Comparison of ENCODE assay signal across 29 cellular contexts in the genomic region with DNA sequence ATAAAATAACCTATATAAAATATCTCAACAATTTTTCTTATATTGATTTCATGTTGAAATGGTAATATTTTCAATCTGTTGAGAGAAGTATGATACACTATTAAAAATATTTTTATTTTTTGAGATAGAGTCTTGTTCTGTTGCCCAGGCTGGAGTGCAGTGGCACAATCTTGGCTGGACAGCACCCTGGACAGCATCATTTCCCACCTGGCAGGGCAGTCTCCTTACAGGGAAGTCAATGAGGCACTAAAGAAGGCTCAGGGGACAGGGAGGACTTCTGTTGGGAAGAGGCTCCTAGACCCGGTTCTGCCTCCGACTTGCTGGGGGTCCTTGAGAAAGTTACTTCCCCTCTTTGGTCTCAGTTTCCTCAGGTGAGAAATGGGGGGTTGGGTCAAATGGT. TPM values are rescaled to one million over a fixed set of nuclear protein-coding genes. Genes with fewer than 3 reads are reported as not detected.
"Had no signal": no experiment of that assay in that cellular context is flagged by ENCODE, and none has a peak within 500 bp of the region (broad histone marks: within the 10 kb centered on the region; RNA-seq: fewer than 3 reads in every experiment).

No MANE protein-coding gene starts in this region.

- H3K27ac Mint-ChIP-seq: activated CD8-positive, alpha-beta memory T cell treated with anti-CD3 and anti-CD28 coated beads, Interleukin-2, amount 10 ng/mL, durations not matched to agents 7 days and 5 days; activated naive CD8-positive, alpha-beta T cell; activated T-cell treated with anti-CD3 and anti-CD28 coated beads, Interleukin-2, amount 50 U/mL, for 24 hours; brain; T-helper 17 cell; WTC11 had no signal

- H3K27ac ChIP-seq: SJSA1 had no signal

- H3K9me3 ChIP-seq: MG63, SJSA1 had no signal

- H3K4me3 ChIP-seq: MG63, SJSA1 had no signal

- H3K36me3 Mint-ChIP-seq: activated CD8-positive, alpha-beta memory T cell treated with anti-CD3 and anti-CD28 coated beads, Interleukin-2, amount 10 ng/mL, durations not matched to agents 7 days and 5 days; activated naive CD8-positive, alpha-beta T cell; brain had no signal

- DNase-seq: activated CD4-positive, alpha-beta T cell treated with anti-CD3 and anti-CD28 coated beads for 48 hours; activated CD4-positive, alpha-beta T cell treated with anti-CD3 and anti-CD28 coated beads, Interleukin-2, amount 50 U/mL, for 4 hours; activated CD4-positive, CD25-positive, alpha-beta regulatory T cell treated with anti-CD3 and anti-CD28 coated beads, Interleukin-2, amount 50 U/mL, for 72 hours; activated CD8-positive, alpha-beta memory T cell treated with anti-CD3 and anti-CD28 coated beads, Interleukin-2, amount 10 ng/mL, durations not matched to agents 7 days and 5 days; activated effector memory CD4-positive, alpha-beta T cell treated with anti-CD3 and anti-CD28 coated beads, Interleukin-2, amount 50 U/mL, for 16 hours; activated naive CD4-positive, alpha-beta T cell treated with Interleukin-2 at 50 U/mL for 16 hours; activated T-cell treated with anti-CD3 and anti-CD28 coated beads, Interleukin-2, amount 50 U/mL, for 24 hours; amygdala; MG63; MV-4-11; NCI-H1092 treated with DMSO at 0.1 percent for 48 hours; NCI-H1417 treated with DMSO at 0.1 percent for 48 hours; NCI-H1694; NCI-H2029; NCI-H2107; NCI-H2171 treated with DMSO at 0.1 percent for 48 hours; NCI-H226; NCI-H774; SHP77; T-helper 17 cell; T-helper 9 cell had no signal

- H3K4me1 ChIP-seq: SJSA1 had no signal

- H3K27me3 Mint-ChIP-seq: activated CD8-positive, alpha-beta memory T cell treated with anti-CD3 and anti-CD28 coated beads, Interleukin-2, amount 10 ng/mL, durations not matched to agents 7 days and 5 days; brain had no signal

- H3K4me1 Mint-ChIP-seq: activated CD8-positive, alpha-beta memory T cell treated with anti-CD3 and anti-CD28 coated beads, Interleukin-2, amount 10 ng/mL, durations not matched to agents 7 days and 5 days; brain; T-helper 17 cell; WTC11 had no signal

- H3K4me3 Mint-ChIP-seq: activated CD8-positive, alpha-beta memory T cell treated with anti-CD3 and anti-CD28 coated beads, Interleukin-2, amount 10 ng/mL, durations not matched to agents 7 days and 5 days; activated naive CD8-positive, alpha-beta T cell; activated T-cell treated with anti-CD3 and anti-CD28 coated beads, Interleukin-2, amount 50 U/mL, for 24 hours; brain; T-helper 17 cell; WTC11 had no signal

- FAIRE-seq: astrocyte had no signal

- ATAC-seq: activated CD8-positive, alpha-beta memory T cell treated with anti-CD3 and anti-CD28 coated beads, Interleukin-2, amount 10 ng/mL, durations not matched to agents 7 days and 5 days; T-helper 17 cell; WTC11 had no signal

- H3K36me3 ChIP-seq: MG63, SJSA1 had no signal

- H3K27me3 ChIP-seq: MG63, SJSA1 had no signal

- H3K9me3 Mint-ChIP-seq: activated T-cell treated with anti-CD3 and anti-CD28 coated beads, Interleukin-2, amount 50 U/mL, for 24 hours had no signal

RNA-seq across cellular contexts. Expression of gene GOLGA6L2, which starts 9.4 kb away (rescaled TPM):
- total RNA-seq: activated CD8-positive, alpha-beta memory T cell treated with anti-CD3 and anti-CD28 coated beads, Interleukin-2, amount 10 ng/mL, durations not matched to agents 7 days and 5 days; astrocyte; NCI-H460; OCI-LY7; RPMI7951; SJSA1; T-helper 17 cell; WTC11 had no signal
